In the genomic region with DNA sequence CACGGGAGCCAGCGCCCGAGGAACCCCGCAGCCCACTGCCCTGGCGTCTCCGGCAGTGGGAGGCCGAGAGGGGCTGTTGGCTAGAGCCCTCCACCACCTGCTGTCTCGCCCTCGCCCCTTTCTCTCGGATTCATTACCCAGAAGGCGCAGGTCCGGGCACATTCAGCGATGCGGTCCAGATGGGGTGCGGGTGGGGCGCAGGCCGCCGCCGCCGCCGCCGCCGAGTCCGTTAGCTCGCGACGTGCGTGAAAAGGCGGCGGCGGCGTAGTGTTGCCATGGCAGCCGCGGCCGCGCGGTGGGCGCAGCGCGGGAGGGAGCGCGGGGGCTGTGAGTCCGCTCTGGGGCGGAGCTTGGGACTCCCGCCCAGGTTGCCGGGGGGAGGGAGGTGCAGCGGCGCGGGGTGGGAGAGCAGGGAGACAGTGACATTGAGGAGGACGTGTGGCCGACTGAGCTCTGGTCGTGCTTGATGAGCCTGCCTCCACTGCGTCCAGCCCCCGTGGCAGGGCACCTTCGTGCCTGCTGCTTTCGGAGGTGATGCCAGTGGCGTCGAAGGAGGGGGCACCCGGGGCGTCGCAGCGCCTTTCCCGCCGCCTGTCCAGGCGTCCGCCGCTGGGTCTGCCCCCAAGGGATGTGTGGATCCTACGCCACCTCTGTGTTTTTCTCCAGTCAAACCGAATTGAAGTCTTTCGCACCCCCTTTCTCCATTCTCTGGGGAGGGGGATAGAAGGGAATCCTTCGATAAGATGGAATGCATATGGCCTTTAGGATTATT, we compare ENCODE assay signal across 8 cellular contexts. TPM values are rescaled to one million over a fixed set of nuclear protein-coding genes. Genes with fewer than 3 reads are reported as not detected.
DNase-seq lines count a peak whose midpoint lies in the region; ATAC-seq lines count a peak whose summit lies in the region.

A gene (minus strand): TSS at position 358 of the 772 bp plus-strand sequence. CDS start 23,774 bp downstream, outside the sequence.

- H3K4me1 ChIP-seq in mononuclear cell (ENCODE audit: insufficient read depth, low read length) = peaks cover 37% of the 10 kb centered on the region

- no peaks in the 10 kb centered on the region for H3K27me3 ChIP-seq in mononuclear cell (ENCODE audit: insufficient read depth, low read length)

- peak; percentile 57 for ATAC-seq in GM19452 (IDR thresholded peaks at IDR 0.05; ENCODE audit: unreplicated experiment)

- peak within 1 kb of the TSS; percentile 86 for H3K4me3 ChIP-seq in mononuclear cell (ENCODE audit: low read length)

- peak; percentile 38 for DNase-seq in COLO829 (ENCODE audit: low spot score)
- peak; percentile 64 for DNase-seq in HK-2 (ENCODE audit: unreplicated experiment)
- DNase-seq in NOMO-1 (lab: John Stamatoyannopoulos, UW; ENCODE audit: unreplicated experiment in 2 of 2) = peak; percentile 45 to 62
- DNase-seq in activated CD8-positive, alpha-beta memory T cell treated with anti-CD3 and anti-CD28 coated beads, Interleukin-2, amount 50 U/mL, for 24 hours (ENCODE audit: extremely low read depth) = peak; percentile 18
- DNase-seq in epidermal melanocyte (ENCODE audit: insufficient read length, low spot score) = peak; percentile 69
- DNase-seq in stimulated activated CD8-positive, alpha-beta memory T cell treated with anti-CD3 and anti-CD28 coated beads, Interleukin-2, amount 100 ng/mL, for 48 hours (ENCODE audit: low read depth in 2 of 2) = peak; percentile 53 to 60

- no peaks in the 10 kb centered on the region for H3K9me3 ChIP-seq in mononuclear cell (ENCODE audit: low read depth, low read length)

RNA-seq across cellular contexts. Expression of the gene that starts here (rescaled TPM):
- total RNA-seq in mononuclear cell = 7.0 TPM

Comparison
In these comparisons a context has a peak if more than half of its experiments do, and no peak if none do; other contexts are left out.
1. Peak in every context shown above with its lines: DNase-seq, ATAC-seq and H3K4me3 ChIP-seq.
2. DNase-seq: peak in every context shown above with its lines; median percentile 69 in epidermal melanocyte; 64 in HK-2; 56 in stimulated activated CD8-positive, alpha-beta memory T cell treated with anti-CD3 and anti-CD28 coated beads, Interleukin-2, amount 100 ng/mL, for 48 hours; 54 in NOMO-1; 38 in COLO829; 18 in activated CD8-positive, alpha-beta memory T cell treated with anti-CD3 and anti-CD28 coated beads, Interleukin-2, amount 50 U/mL, for 24 hours.